27 cellular contexts compared by ENCODE assay signal in genomic region chr7:125643302-125643701, GRCh38.
"Had no signal": no experiment of that assay in that cellular context is flagged by ENCODE, and none has a peak within 500 bp of the region (broad histone marks: within the 10 kb centered on the region; RNA-seq: fewer than 3 reads in every experiment).

No MANE protein-coding gene starts in this region.

- H3K9me3 ChIP-seq: stomach, suprapubic skin, testis, thoracic aorta, thyroid gland, tibial artery, tibial nerve, transverse colon, upper lobe of left lung, upper lobe of right lung, uterus, vagina had no signal

- DNase-seq: stimulated activated CD4-positive, alpha-beta T cell treated with anti-CD3 and anti-CD28 coated beads, Interleukin-2, amount 100 ng/mL, for 48 hours; stimulated activated CD4-positive, alpha-beta T cell treated with anti-CD3 and anti-CD28 coated beads, Interleukin-4, amount 100 ng/mL, for 1 hour; stimulated activated CD4-positive, alpha-beta T cell treated with anti-CD3 and anti-CD28 coated beads, Interleukin-4, amount 100 ng/mL, for 24 hours; stimulated activated CD4-positive, alpha-beta T cell treated with anti-CD3 and anti-CD28 coated beads, Interleukin-4, amount 100 ng/mL, for 4 hours; stimulated activated CD8-positive, alpha-beta memory T cell treated with anti-CD3 and anti-CD28 coated beads, Interleukin-4, amount 100 ng/mL, for 48 hours; stimulated activated naive B cell treated with anti-CD40 and anti-IgM and Interleukin-4, amounts not matched to agents 10 μg/mL and 1 μg/mL and 100 μg/mL, for 72 hours; stimulated activated naive CD4-positive, alpha-beta T cell; stimulated activated naive CD4-positive, alpha-beta T cell treated with Interleukin-2 at 50 U/mL for 16 hours; stimulated activated naive CD8-positive, alpha-beta T cell treated with anti-CD3 and anti-CD28 coated beads, Interleukin-15, amount 100 ng/mL, for 72 hours; stimulated activated naive CD8-positive, alpha-beta T cell treated with anti-CD3 and anti-CD28 coated beads, Interleukin-15, Interleukin-2, amounts not matched to agents 100 U/mL and 50 U/mL, for 24 hours; stomach; substantia nigra; testis; thyroid gland; tibial artery; transverse colon; trophoblast cell; upper lobe of left lung; upper lobe of right lung; uterus had no signal

- H3K27ac ChIP-seq: stomach, suprapubic skin, testis, thoracic aorta, thyroid gland, tibial artery, tibial nerve, transverse colon, upper lobe of left lung, upper lobe of right lung, uterus, vagina had no signal

- H3K4me1 ChIP-seq: stomach, suprapubic skin, testis, thyroid gland, tibial artery, tibial nerve, transverse colon, upper lobe of left lung, upper lobe of right lung, uterus, vagina had no signal

- H3K4me3 ChIP-seq: stomach, suprapubic skin, testis, thoracic aorta, thyroid gland, tibial artery, tibial nerve, transverse colon, upper lobe of left lung, upper lobe of right lung, uterus, vagina had no signal

- ATAC-seq: stimulated activated effector memory CD8-positive, alpha-beta T cell treated with anti-CD3 and anti-CD28 coated beads, Interleukin-12 subunit alpha, Interleukin-12 subunit beta, amount 100 ng/mL, for 72 hours; stimulated activated memory B cell treated with anti-CD40 and anti-IgM and Interleukin-4, amounts not matched to agents 10 μg/mL and 1 μg/mL and 100 μg/mL, for 72 hours; stimulated activated naive B cell treated with anti-CD40 and anti-IgM and Interleukin-4, amounts not matched to agents 10 μg/mL and 1 μg/mL and 100 μg/mL, for 72 hours; stimulated activated naive CD8-positive, alpha-beta T cell treated with anti-CD3 and anti-CD28 coated beads, Interleukin-15, amount 100 ng/mL, for 72 hours; stimulated activated naive CD8-positive, alpha-beta T cell treated with anti-CD3 and anti-CD28 coated beads, Interleukin-15, Interleukin-2, amounts not matched to agents 100 U/mL and 50 U/mL, for 24 hours; upper lobe of right lung had no signal

- H3K36me3 ChIP-seq: stomach, suprapubic skin, thoracic aorta, thyroid gland, tibial artery, tibial nerve, transverse colon, upper lobe of left lung, upper lobe of right lung, uterus, vagina had no signal

- FAIRE-seq: urothelium cell line had no signal
